2 cellular contexts compared by ENCODE assay signal in the genomic region with DNA sequence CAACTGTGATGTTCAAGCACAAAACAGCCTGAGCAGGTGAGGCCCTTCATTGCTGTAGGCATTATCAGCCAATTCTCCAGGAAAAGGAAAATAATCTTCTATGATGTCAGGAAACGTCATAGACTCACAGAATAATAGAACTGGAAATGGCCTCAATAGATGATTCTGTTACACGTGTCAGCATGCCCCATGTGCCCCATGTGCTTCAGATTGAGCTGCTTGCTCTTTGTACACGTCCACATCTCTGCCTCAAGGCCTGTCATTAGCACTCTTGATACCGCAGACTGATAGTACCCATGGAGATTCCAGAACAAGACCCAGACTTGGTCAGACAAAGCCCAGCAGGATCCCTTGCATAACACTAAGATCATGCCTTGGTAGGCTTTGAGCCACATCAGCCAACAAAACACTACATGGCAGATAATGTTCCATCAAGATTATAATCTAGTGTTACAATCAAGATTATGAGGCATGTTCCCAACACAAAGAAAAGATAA.
TF ChIP-seq lines count a peak whose summit lies in the region.

No MANE protein-coding gene starts in this region.

TF ChIP-seq in SK-N-SH treated with all-trans-retinoic acid at 6 μM for 48 hours, 23 proteins besides CTCF, POLR2A, EP300 and RAD21 (continued from another document):
- peak; percentile 45; the same call in 1 of the 2 replicates for TF ChIP-seq TCF4 (CRISPR knock-in tag; IDR thresholded peaks at IDR 0.05; ENCODE audit: borderline replicate concordance)

TF ChIP-seq in GM23338, 12 proteins besides CTCF, POLR2A, EP300 and RAD21 (continued from another document):
- TF ChIP-seq, protein P1, sequence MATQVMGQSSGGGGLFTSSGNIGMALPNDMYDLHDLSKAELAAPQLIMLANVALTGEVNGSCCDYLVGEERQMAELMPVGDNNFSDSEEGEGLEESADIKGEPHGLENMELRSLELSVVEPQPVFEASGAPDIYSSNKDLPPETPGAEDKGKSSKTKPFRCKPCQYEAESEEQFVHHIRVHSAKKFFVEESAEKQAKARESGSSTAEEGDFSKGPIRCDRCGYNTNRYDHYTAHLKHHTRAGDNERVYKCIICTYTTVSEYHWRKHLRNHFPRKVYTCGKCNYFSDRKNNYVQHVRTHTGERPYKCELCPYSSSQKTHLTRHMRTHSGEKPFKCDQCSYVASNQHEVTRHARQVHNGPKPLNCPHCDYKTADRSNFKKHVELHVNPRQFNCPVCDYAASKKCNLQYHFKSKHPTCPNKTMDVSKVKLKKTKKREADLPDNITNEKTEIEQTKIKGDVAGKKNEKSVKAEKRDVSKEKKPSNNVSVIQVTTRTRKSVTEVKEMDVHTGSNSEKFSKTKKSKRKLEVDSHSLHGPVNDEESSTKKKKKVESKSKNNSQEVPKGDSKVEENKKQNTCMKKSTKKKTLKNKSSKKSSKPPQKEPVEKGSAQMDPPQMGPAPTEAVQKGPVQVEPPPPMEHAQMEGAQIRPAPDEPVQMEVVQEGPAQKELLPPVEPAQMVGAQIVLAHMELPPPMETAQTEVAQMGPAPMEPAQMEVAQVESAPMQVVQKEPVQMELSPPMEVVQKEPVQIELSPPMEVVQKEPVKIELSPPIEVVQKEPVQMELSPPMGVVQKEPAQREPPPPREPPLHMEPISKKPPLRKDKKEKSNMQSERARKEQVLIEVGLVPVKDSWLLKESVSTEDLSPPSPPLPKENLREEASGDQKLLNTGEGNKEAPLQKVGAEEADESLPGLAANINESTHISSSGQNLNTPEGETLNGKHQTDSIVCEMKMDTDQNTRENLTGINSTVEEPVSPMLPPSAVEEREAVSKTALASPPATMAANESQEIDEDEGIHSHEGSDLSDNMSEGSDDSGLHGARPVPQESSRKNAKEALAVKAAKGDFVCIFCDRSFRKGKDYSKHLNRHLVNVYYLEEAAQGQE (IDR thresholded peaks at IDR 0.05; ENCODE audit: unreplicated experiment) = no peak
- TF ChIP-seq, protein P2, sequence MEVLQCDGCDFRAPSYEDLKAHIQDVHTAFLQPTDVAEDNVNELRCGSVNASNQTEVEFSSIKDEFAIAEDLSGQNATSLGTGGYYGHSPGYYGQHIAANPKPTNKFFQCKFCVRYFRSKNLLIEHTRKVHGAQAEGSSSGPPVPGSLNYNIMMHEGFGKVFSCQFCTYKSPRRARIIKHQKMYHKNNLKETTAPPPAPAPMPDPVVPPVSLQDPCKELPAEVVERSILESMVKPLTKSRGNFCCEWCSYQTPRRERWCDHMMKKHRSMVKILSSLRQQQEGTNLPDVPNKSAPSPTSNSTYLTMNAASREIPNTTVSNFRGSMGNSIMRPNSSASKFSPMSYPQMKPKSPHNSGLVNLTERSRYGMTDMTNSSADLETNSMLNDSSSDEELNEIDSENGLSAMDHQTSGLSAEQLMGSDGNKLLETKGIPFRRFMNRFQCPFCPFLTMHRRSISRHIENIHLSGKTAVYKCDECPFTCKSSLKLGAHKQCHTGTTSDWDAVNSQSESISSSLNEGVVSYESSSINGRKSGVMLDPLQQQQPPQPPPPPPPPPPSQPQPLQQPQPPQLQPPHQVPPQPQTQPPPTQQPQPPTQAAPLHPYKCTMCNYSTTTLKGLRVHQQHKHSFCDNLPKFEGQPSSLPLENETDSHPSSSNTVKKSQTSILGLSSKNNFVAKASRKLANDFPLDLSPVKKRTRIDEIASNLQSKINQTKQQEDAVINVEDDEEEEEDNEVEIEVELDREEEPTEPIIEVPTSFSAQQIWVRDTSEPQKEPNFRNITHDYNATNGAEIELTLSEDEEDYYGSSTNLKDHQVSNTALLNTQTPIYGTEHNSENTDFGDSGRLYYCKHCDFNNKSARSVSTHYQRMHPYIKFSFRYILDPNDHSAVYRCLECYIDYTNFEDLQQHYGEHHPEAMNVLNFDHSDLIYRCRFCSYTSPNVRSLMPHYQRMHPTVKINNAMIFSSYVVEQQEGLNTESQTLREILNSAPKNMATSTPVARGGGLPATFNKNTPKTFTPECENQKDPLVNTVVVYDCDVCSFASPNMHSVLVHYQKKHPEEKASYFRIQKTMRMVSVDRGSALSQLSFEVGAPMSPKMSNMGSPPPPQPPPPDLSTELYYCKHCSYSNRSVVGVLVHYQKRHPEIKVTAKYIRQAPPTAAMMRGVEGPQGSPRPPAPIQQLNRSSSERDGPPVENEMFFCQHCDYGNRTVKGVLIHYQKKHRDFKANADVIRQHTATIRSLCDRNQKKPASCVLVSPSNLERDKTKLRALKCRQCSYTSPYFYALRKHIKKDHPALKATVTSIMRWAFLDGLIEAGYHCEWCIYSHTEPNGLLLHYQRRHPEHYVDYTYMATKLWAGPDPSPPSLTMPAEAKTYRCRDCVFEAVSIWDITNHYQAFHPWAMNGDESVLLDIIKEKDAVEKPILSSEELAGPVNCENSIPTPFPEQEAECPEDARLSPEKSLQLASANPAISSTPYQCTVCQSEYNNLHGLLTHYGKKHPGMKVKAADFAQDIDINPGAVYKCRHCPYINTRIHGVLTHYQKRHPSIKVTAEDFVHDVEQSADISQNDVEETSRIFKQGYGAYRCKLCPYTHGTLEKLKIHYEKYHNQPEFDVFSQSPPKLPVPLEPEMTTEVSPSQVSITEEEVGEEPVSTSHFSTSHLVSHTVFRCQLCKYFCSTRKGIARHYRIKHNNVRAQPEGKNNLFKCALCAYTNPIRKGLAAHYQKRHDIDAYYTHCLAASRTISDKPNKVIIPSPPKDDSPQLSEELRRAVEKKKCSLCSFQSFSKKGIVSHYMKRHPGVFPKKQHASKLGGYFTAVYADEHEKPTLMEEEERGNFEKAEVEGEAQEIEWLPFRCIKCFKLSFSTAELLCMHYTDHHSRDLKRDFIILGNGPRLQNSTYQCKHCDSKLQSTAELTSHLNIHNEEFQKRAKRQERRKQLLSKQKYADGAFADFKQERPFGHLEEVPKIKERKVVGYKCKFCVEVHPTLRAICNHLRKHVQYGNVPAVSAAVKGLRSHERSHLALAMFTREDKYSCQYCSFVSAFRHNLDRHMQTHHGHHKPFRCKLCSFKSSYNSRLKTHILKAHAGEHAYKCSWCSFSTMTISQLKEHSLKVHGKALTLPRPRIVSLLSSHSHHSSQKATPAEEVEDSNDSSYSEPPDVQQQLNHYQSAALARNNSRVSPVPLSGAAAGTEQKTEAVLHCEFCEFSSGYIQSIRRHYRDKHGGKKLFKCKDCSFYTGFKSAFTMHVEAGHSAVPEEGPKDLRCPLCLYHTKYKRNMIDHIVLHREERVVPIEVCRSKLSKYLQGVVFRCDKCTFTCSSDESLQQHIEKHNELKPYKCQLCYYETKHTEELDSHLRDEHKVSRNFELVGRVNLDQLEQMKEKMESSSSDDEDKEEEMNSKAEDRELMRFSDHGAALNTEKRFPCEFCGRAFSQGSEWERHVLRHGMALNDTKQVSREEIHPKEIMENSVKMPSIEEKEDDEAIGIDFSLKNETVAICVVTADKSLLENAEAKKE (CRISPR knock-in tag; IDR thresholded peaks at IDR 0.05) = no peak
- TF ChIP-seq JUNB (IDR thresholded peaks at IDR 0.05; ENCODE audit: unreplicated experiment) (no peak), EZH2 (IDR thresholded peaks at IDR 0.05; ENCODE audit: low read depth, unreplicated experiment) (no peak), STAT1 (IDR thresholded peaks at IDR 0.05; ENCODE audit: unreplicated experiment) (no peak), ZNF331 (CRISPR knock-in tag; IDR thresholded peaks at IDR 0.05; ENCODE audit: low read depth) (no peak), CREB1 (CRISPR knock-in tag; IDR thresholded peaks at IDR 0.05; ENCODE audit: low read depth) (no peak), POLR2AphosphoS5 (IDR thresholded peaks at IDR 0.05; ENCODE audit: low read depth) (no peak), NANOG (IDR thresholded peaks at IDR 0.05; ENCODE audit: borderline replicate concordance) (no peak)
